ENCODE assay signal across 28 cellular contexts in genomic region chr6:142289687-142290086, GRCh38. TPM values are rescaled to one million over a fixed set of nuclear protein-coding genes. Genes with fewer than 3 reads are reported as not detected.
"Had no signal": no experiment of that assay in that cellular context is flagged by ENCODE, and none has a peak within 500 bp of the region (broad histone marks: within the 10 kb centered on the region; RNA-seq: fewer than 3 reads in every experiment).

No MANE protein-coding gene starts in this region.

- H3K27ac ChIP-seq: brain microvascular endothelial cell, coronary artery, dorsolateral prefrontal cortex had no signal

- DNase-seq: activated B cell treated with CpG ODN at 0.5 μM for 24 hours; activated CD4-positive, alpha-beta T cell treated with anti-CD3 and anti-CD28 coated beads for 48 hours; activated CD4-positive, alpha-beta T cell treated with anti-CD3 and anti-CD28 coated beads, Interleukin-2, amount 50 U/mL, for 1 hour; activated CD4-positive, alpha-beta T cell treated with anti-CD3 and anti-CD28 coated beads, Interleukin-2, amount 50 U/mL, for 48 hours; activated CD8-positive, alpha-beta memory T cell treated with anti-CD3 and anti-CD28 coated beads for 24 hours; activated CD8-positive, alpha-beta T cell treated with anti-CD3 and anti-CD28 coated beads for 36 hours; activated effector memory CD4-positive, alpha-beta T cell treated with Interleukin-2 at 50 U/mL for 16 hours; activated gamma-delta T cell treated with Interleukin-2 at 50 U/mL for 16 hours; activated naive CD4-positive, alpha-beta T cell treated with anti-CD3 and anti-CD28 coated beads, Interleukin-2, amount 50 U/mL, for 16 hours; activated naive CD4-positive, alpha-beta T cell treated with Interleukin-2 at 50 U/mL for 16 hours; activated T-cell treated with anti-CD3 and anti-CD28 coated beads, Interleukin-2, amount 50 U/mL, for 4 hours; amniotic stem cell; anterior cingulate cortex; brain microvascular endothelial cell; dorsolateral prefrontal cortex; effector memory CD4-positive, alpha-beta T cell; endodermal cell; foreskin fibroblast; head of caudate nucleus; T-helper 17 cell; T1000 had no signal

- H3K4me3 ChIP-seq: coronary artery, dorsolateral prefrontal cortex had no signal

- H3K36me3 ChIP-seq: brain microvascular endothelial cell had no signal

- FAIRE-seq: astrocyte, bronchial epithelial cell, frontal cortex had no signal

- H3K27me3 ChIP-seq: brain microvascular endothelial cell had no signal

- ATAC-seq: activated CD4-positive, CD25-positive, alpha-beta regulatory T cell treated with anti-CD3 and anti-CD28 coated beads, Interleukin-2, amount 50 U/mL, for 24 hours; activated CD8-positive, alpha-beta T cell treated with anti-CD3 and anti-CD28 coated beads for 36 hours; activated T-cell treated with anti-CD3 and anti-CD28 coated beads, Interleukin-2, amount 50 U/mL, for 4 hours; activated T-helper 17 cell treated with anti-CD3 and anti-CD28 coated beads, Interleukin-2, amount 50 U/mL, for 72 hours; esophagus mucosa; T-helper 17 cell had no signal

RNA-seq across cellular contexts. Expression of gene ADGRG6, which starts 12.1 kb away (rescaled TPM):
- total RNA-seq: activated B cell treated with CpG ODN at 0.5 μM for 24 hours had no signal
